15 cellular contexts compared by ENCODE assay signal in genomic region chr2:172082105-172082943, GRCh38. TPM values are rescaled to one million over a fixed set of nuclear protein-coding genes. Genes with fewer than 3 reads are reported as not detected.
DNase-seq lines count a peak whose midpoint lies in the region; FAIRE-seq and TF ChIP-seq lines count a peak whose summit lies in the region.
"Had no signal": no experiment of that assay in that cellular context is flagged by ENCODE, and none has a peak within 500 bp of the region (broad histone marks: within the 10 kb centered on the region; RNA-seq: fewer than 3 reads in every experiment).

No MANE protein-coding gene starts in this region.

- H2BK20ac ChIP-seq in H1 (ENCODE audit: low read length), result no peak overlapping the region

- no peak overlapping the region for H2AFZ ChIP-seq in H1 (ENCODE audit: low read length)

- no peaks in the 10 kb centered on the region for H3K79me1 ChIP-seq in H1 (ENCODE audit: low read depth, low read length)

- H3K27ac ChIP-seq in HUES6 (ENCODE audit: low read depth, low read length), result no peak overlapping the region
- no peak overlapping the region for H3K27ac ChIP-seq in H1 (ENCODE audit: low read depth, low read length)

- H2BK15ac ChIP-seq in H1 (ENCODE audit: low read length), result no peak overlapping the region

- CTCF ChIA-PET in H1 (lab: Charles Lee; ENCODE audit: partially characterized antibody), result interaction anchor here (0.8 to 2.6 kb wide), 10 partner anchors 14 to 379 kb away, joined by 3 to 19 read pairs (median 4); partner anchors contain the start of gene DLX2

- peaks cover 98% of the 10 kb centered on the region for H3K27me3 Mint-ChIP-seq in neural crest cell (ENCODE audit: low read depth)

- H4K91ac ChIP-seq in H1 (replicated peaks; ENCODE audit: insufficient read length, low read length), result no peak overlapping the region

- WGBS in H1 (ENCODE audit: extremely low coverage in 1 of 2, insufficient coverage in 1 of 2, insufficient read length in 1 of 2, insufficient replicate concordance in 2 of 2, low coverage in 1 of 2, low lambda C conversion rate in 2 of 2, missing lambda C conversion rate in 1 of 2), 2 experiments, result 9% methylated on average over 14 of the region's 14 CpGs; no CpG with 5 or more reads in 1 of the 2 experiments

- peaks cover 54% of the 10 kb centered on the region for H3K4me1 Mint-ChIP-seq in neural crest cell

- peak overlapping the region; percentile 5 to 23; a peak in 1 of 4 replicates for H3K4me2 ChIP-seq in H1 (ENCODE audit: insufficient read depth in 1 of 2, low read depth in 2 of 2, low read length in 2 of 2)

- H3K36me3 ChIP-seq in HUES6 (ENCODE audit: control insufficient read depth, insufficient read depth, low read length), result no peaks in the 10 kb centered on the region
- no peaks in the 10 kb centered on the region for H3K36me3 ChIP-seq in H1 (ENCODE audit: control insufficient read depth in 2 of 4, insufficient read depth in 4 of 4, low read length in 3 of 4)

- no peak for TF ChIP-seq CTCF in H1 (IDR thresholded peaks at IDR 0.05; ENCODE audit: control extremely low read depth in 1 of 3, insufficient read depth in 1 of 3, low read depth in 1 of 3, low read length in 3 of 3)
- no peak for TF ChIP-seq CTCF in neural crest cell (conservative IDR thresholded peaks at IDR 0.05)

- no peak overlapping the region for H2BK5ac ChIP-seq in H1 (ENCODE audit: low read depth, low read length)

- H4K8ac ChIP-seq in H1 (ENCODE audit: extremely low read depth, insufficient read depth, low read length), result no peak overlapping the region

- H3K23me2 ChIP-seq in H1 (ENCODE audit: low read depth, low read length), result peaks cover 14% of the 10 kb centered on the region; the same call in 1 of the 2 replicates

- no peak overlapping the region for H3K14ac ChIP-seq in H1 (ENCODE audit: insufficient read length)

- H3K9ac ChIP-seq in HUES6 (ENCODE audit: low read length), result no peak overlapping the region
- H3K9ac ChIP-seq in H1 (replicated peaks in 1 of 4; ENCODE audit: extremely low read depth in 1 of 4, low read depth in 3 of 4, low read length in 3 of 4), result no peak overlapping the region

- no peak overlapping the region for H3K23ac ChIP-seq in H1 (ENCODE audit: insufficient read length)

- H3K27me3 ChIP-seq in HUES6 (ENCODE audit: control insufficient read depth, insufficient read depth, low read length) (peaks cover 100% of the 10 kb centered on the region), H1 (replicated peaks in 1 of 4; ENCODE audit: control insufficient read depth in 3 of 4, extremely low read depth in 1 of 4, insufficient read depth in 3 of 4, low read length in 3 of 4) (peaks cover 83 to 97% (median 92%) of the 10 kb centered on the region in 4 experiments)

- H3K4me3 ChIP-seq in HUES6 (ENCODE audit: low read depth, low read length) (peak overlapping the region; percentile 7; the same call in 1 of the 2 replicates), H1 (ENCODE audit: extremely low read depth in 1 of 4, insufficient read depth in 2 of 4, low read depth in 3 of 4, low read length in 4 of 4) (no peak overlapping the region)

- no peak for TF ChIP-seq EP300 in H1 (IDR thresholded peaks at IDR 0.05; ENCODE audit: borderline replicate concordance in 1 of 2, low read depth in 2 of 2, low read length in 2 of 2)

- H2BK120ac ChIP-seq in H1 (replicated peaks; ENCODE audit: low read depth, low read length), result no peak overlapping the region

- H3K4me1 ChIP-seq in HUES6 (ENCODE audit: control insufficient read depth, insufficient read depth, low read length), result peaks cover 52% of the 10 kb centered on the region
- H3K4me1 ChIP-seq in H1 (replicated peaks in 1 of 4; ENCODE audit: control insufficient read depth in 3 of 4, insufficient read depth in 4 of 4, low read length in 3 of 4), result peaks cover 2 to 48% (median 22%) of the 10 kb centered on the region in 4 experiments

- no peak for TF ChIP-seq POLR2A in H1 (IDR thresholded peaks at IDR 0.05; ENCODE audit: control extremely low read depth in 1 of 2, low read depth in 2 of 2, low read length in 2 of 2)

- no peak for TF ChIP-seq RAD21 in H1 (IDR thresholded peaks at IDR 0.05 in 1 of 2, conservative IDR thresholded peaks at IDR 0.05 in 1 of 2; ENCODE audit: low read depth in 2 of 2, low read length in 2 of 2)

- POLR2A ChIA-PET in H1 (lab: Charles Lee; ENCODE audit: partially characterized antibody), result interaction anchor here (1.0 to 14.0 kb wide), 5 partner anchors 8 to 160 kb away, joined by 3 to 184 read pairs (median 4); partner anchors contain the start of genes DLX2 and HAT1

- no peaks in the 10 kb centered on the region for H3K79me2 ChIP-seq in H1 (ENCODE audit: control insufficient read depth in 1 of 2, insufficient read depth in 2 of 2, low read length in 2 of 2)

- H3K4me3 Mint-ChIP-seq in neural crest cell, result peak overlapping the region; percentile 99

- no peak overlapping the region for H3K56ac ChIP-seq in H1 (replicated peaks; ENCODE audit: insufficient read length, low read depth, low read length)

- peaks cover 20 to 36% of the 10 kb centered on the region in 2 experiments for H4K20me1 ChIP-seq in H1 (replicated peaks in 1 of 2; ENCODE audit: control insufficient read depth in 1 of 2, insufficient read depth in 2 of 2, low read length in 2 of 2)

- H3K9me3 ChIP-seq in HUES6 (ENCODE audit: control insufficient read depth, insufficient read depth, low read depth, low read length) (no peaks in the 10 kb centered on the region), H1 (ENCODE audit: insufficient read depth in 2 of 2, low read depth in 1 of 2, low read length in 1 of 2) (no peaks in the 10 kb centered on the region)

- H3K4ac ChIP-seq in H1 (replicated peaks; ENCODE audit: insufficient read length, low read depth, low read length), result no peak overlapping the region

- no peak overlapping the region for H3K18ac ChIP-seq in H1 (ENCODE audit: extremely low read depth, low read length)

- no peak for FAIRE-seq in H1 (lab: Jason Lieb, UNC)

- H3K9me3 Mint-ChIP-seq in neural crest cell, result no peaks in the 10 kb centered on the region

- peak; percentile 45 for DNase-seq in EL
- DNase-seq in H1 (ENCODE audit: low read depth in 1 of 2, low spot score in 2 of 2), result no peak
- DNase-seq in neural crest cell (ENCODE audit: low read depth, low spot score), result peak; percentile 12
- no peak for DNase-seq in NCI-H82 (lab: John Stamatoyannopoulos, UW)
- no peak for DNase-seq in D341Med (ENCODE audit: low spot score)
- no peak for DNase-seq in NCI-H226
- DNase-seq: activated CD4-positive, CD25-positive, alpha-beta regulatory T cell treated with anti-CD3 and anti-CD28 coated beads, Interleukin-2, amount 50 U/mL, for 72 hours; activated gamma-delta T cell; cerebellar nuclear complex; H9; NCI-H1694; NK-92 treated with Interleukin-12 subunit alpha and Interleukin-12 subunit beta, amount 100 ng/mL, for 24 hours had no signal

- no peak overlapping the region for H2BK12ac ChIP-seq in H1 (ENCODE audit: low read depth, low read length)

- peaks cover 16% of the 10 kb centered on the region for H3K36me3 Mint-ChIP-seq in neural crest cell (ENCODE audit: low read depth)

- H4K5ac ChIP-seq in H1 (ENCODE audit: insufficient read length, low read depth, low read length), result no peak overlapping the region

- no peak overlapping the region for H3K27ac Mint-ChIP-seq in neural crest cell (ENCODE audit: unreplicated experiment)
- H3K27ac Mint-ChIP-seq: H9 had no signal

- H2AK5ac ChIP-seq in H1 (ENCODE audit: low read depth, low read length), result no peak overlapping the region

TF ChIP-seq in H1, 55 proteins besides CTCF, POLR2A, EP300 and RAD21:
- no peak for TF ChIP-seq CHD1 (IDR thresholded peaks at IDR 0.05; ENCODE audit: low read depth, low read length)
- TF ChIP-seq RNF2 (IDR thresholded peaks at IDR 0.05; ENCODE audit: borderline replicate concordance, low read depth, low read length, missing control alignments, poor library complexity, severe bottlenecking), result peak; percentile 21

RNA-seq across cellular contexts. Expression of gene DLX1, which starts 3.0 kb away (rescaled TPM):
- total RNA-seq in H1 (2021; fragmentation: NEBNext Ultra II Directional; extraction: Animal tissue kit (Norgen Biotek cat#: 25700)), result not detected in 2 replicates
- polyA plus RNA-seq in H1 (2011; rRNA removed), result 0.05 and 0.11 TPM in 2 replicates
- 0.08 TPM for polyA plus RNA-seq in H1 (2011; cell fraction: cytosol; rRNA removed)
- 0.07 TPM for polyA plus RNA-seq in H1 (2011; cell fraction: nucleus; rRNA removed)
- not detected in 4 replicates for polyA plus RNA-seq in H1 (2012, experiment 1 of 2)
- polyA plus RNA-seq in H1 (2012, experiment 2 of 2), result not detected
- 0.04 TPM for polyA plus RNA-seq in H1 (2013, experiment 1 of 2)
- 0.22 TPM for polyA plus RNA-seq in H1 (2013, experiment 2 of 2)
- polyA minus RNA-seq in H1 (2011; rRNA and poly(A)+ RNA removed), result 0.19 TPM in 1 of 2 replicates, not detected in the other
- not detected for polyA minus RNA-seq in H1 (2011; cell fraction: cytosol; rRNA and poly(A)+ RNA removed)
- polyA minus RNA-seq in H1 (2011; cell fraction: nucleus; rRNA and poly(A)+ RNA removed), result not detected
- total RNA-seq in neural crest cell, result 48.9 and 51.5 TPM in 2 replicates
- total RNA-seq: esophagus mucosa, H9, mononuclear cell had no signal

RNA-seq across cellular contexts. Expression of gene DLX2, which starts 20.4 kb away (rescaled TPM):
- total RNA-seq in H1 (2021; fragmentation: NEBNext Ultra II Directional; extraction: Animal tissue kit (Norgen Biotek cat#: 25700)), result 0.13 and 0.45 TPM in 2 replicates
- 0.05 TPM in 1 of 2 replicates, not detected in the other for polyA plus RNA-seq in H1 (2011; rRNA removed)
- not detected for polyA plus RNA-seq in H1 (2011; cell fraction: cytosol; rRNA removed)
- 0.56 TPM for polyA plus RNA-seq in H1 (2011; cell fraction: nucleus; rRNA removed)
- polyA plus RNA-seq in H1 (2012, experiment 1 of 2), result 0.11 TPM in 1 of 4 replicates, not detected in the others
- not detected for polyA plus RNA-seq in H1 (2012, experiment 2 of 2)
- 0.06 TPM for polyA plus RNA-seq in H1 (2013, experiment 1 of 2)
- polyA plus RNA-seq in H1 (2013, experiment 2 of 2), result 0.06 TPM
- polyA minus RNA-seq in H1 (2011; rRNA and poly(A)+ RNA removed), result not detected in 2 replicates
- not detected for polyA minus RNA-seq in H1 (2011; cell fraction: cytosol; rRNA and poly(A)+ RNA removed)
- 0.50 TPM for polyA minus RNA-seq in H1 (2011; cell fraction: nucleus; rRNA and poly(A)+ RNA removed)
- 21.1 and 22.6 TPM in 2 replicates for total RNA-seq in neural crest cell
- total RNA-seq: esophagus mucosa, H9, mononuclear cell had no signal

Comparison
In these comparisons a context has a peak if more than half of its experiments do, and no peak if none do; other contexts are left out.
1. DNase-seq: peak in EL (single experiment) and neural crest cell (single experiment); none in H1 (0 of 2), NCI-H82 (single experiment), D341Med (single experiment) and NCI-H226 (single experiment).
2. RNA of gene DLX1, which starts 3.0 kb away (total RNA-seq): 48.9 to 51.5 TPM in neural crest cell; not detected in H1; every median in the first group is over 10 times any median in the second.
3. RNA of gene DLX2, which starts 20.4 kb away (total RNA-seq): 21.1 to 22.6 TPM in neural crest cell; 0.13 to 0.45 TPM in H1; every median in the first group is over 10 times any median in the second.